ENCODE assay signal across 8 cellular contexts in genomic region chr2:137173514-137173913, GRCh38.
DNase-seq lines count a peak whose midpoint lies in the region; ATAC-seq lines count a peak whose summit lies in the region.

No MANE protein-coding gene starts in this region.

- in situ Hi-C loops in SK-MEL-5 (cut with HindIII; ENCODE audit: low pct_unique_long_range_greater_than_20kb, low sequenced_read_pairs): no loop called here

- peak; percentile 93 for ATAC-seq in HG02973 (IDR thresholded peaks at IDR 0.05; ENCODE audit: unreplicated experiment)

- DNase-seq in DMS 273 (lab: John Stamatoyannopoulos, UW; ENCODE audit: unreplicated experiment): peak; percentile 12
- DNase-seq in DMS 273 treated with DMSO at 0.1 percent for 48 hours (lab: John Stamatoyannopoulos, UW): no peak
- peak; percentile 7 for DNase-seq in SK-MEL-5 (ENCODE audit: low read depth, low spot score)
- DNase-seq in renal cortical epithelial cell (ENCODE audit: low read depth): peak; percentile 77
- DNase-seq in SIG-M5 treated with dmso at 0.1 percent for 504 hours (lab: John Stamatoyannopoulos, UW; ENCODE audit: unreplicated experiment): no peak
- DNase-seq in SW 1271 (lab: John Stamatoyannopoulos, UW): no peak
- no peak for DNase-seq in cortex of kidney (lab: John Stamatoyannopoulos, UW)

Comparison
In these comparisons a context has a peak if more than half of its experiments do, and no peak if none do; other contexts are left out.
1. DNase-seq: peak in DMS 273 (single experiment), SK-MEL-5 (single experiment) and renal cortical epithelial cell (single experiment); none in DMS 273 treated with DMSO at 0.1 percent for 48 hours (single experiment), SIG-M5 treated with dmso at 0.1 percent for 504 hours (single experiment), SW 1271 (0 of 2) and cortex of kidney (single experiment).